16 cellular contexts compared by ENCODE assay signal in the genomic region with DNA sequence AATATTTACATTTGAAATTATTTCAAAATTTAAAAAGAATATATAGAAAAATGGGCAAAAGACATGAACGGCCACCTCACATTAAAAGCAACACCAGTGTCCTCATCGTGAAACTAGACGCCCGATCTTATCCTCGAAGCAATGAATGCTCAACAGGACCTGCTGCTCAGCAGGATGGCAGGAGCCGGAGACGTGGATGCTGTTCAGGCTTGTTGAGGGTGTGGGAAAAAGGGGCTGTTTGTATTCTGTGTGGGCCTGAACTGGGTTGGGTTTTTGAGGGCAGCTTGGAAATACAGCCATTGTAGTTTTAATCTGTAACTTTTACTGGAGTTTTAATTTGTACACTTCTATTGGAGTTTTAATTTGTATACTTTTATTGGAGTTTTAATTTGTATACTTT. TPM values are rescaled to one million over a fixed set of nuclear protein-coding genes. Genes with fewer than 3 reads are reported as not detected.
DNase-seq lines count a peak whose midpoint lies in the region; ATAC-seq and TF ChIP-seq lines count a peak whose summit lies in the region.
"Had no signal": no experiment of that assay in that cellular context is flagged by ENCODE, and none has a peak within 500 bp of the region (broad histone marks: within the 10 kb centered on the region; RNA-seq: fewer than 3 reads in every experiment).

No MANE protein-coding gene starts in this region.

- H3K9me3 Mint-ChIP-seq in activated CD4-positive, alpha-beta T cell treated with anti-CD3 and anti-CD28 coated beads, Interleukin-2, amount 10 ng/mL, durations not matched to agents 7 days and 5 days = no peaks in the 10 kb centered on the region
- H3K9me3 Mint-ChIP-seq in CD4-positive, alpha-beta memory T cell = peaks cover 0 to 2% (median 0%) of the 10 kb centered on the region in 8 donors
- H3K9me3 Mint-ChIP-seq in activated T-helper 17 cell treated with anti-CD3 and anti-CD28 coated beads, Interleukin-2, amount 50 U/mL, for 72 hours = no peaks in the 10 kb centered on the region
- H3K9me3 Mint-ChIP-seq in naive thymus-derived CD8-positive, alpha-beta T cell = no peaks in the 10 kb centered on the region

- no peak for ATAC-seq in activated T-helper 17 cell treated with anti-CD3 and anti-CD28 coated beads, Interleukin-2, amount 50 U/mL, for 72 hours (replicated peaks)
- ATAC-seq in naive thymus-derived CD8-positive, alpha-beta T cell = no peak

- peak overlapping the region; percentile 77 for H3K27ac Mint-ChIP-seq in activated CD4-positive, alpha-beta T cell treated with anti-CD3 and anti-CD28 coated beads, Interleukin-2, amount 10 ng/mL, durations not matched to agents 7 days and 5 days
- peak overlapping the region; percentile 84 to 99 (median 91) for H3K27ac Mint-ChIP-seq in CD4-positive, alpha-beta memory T cell
- no peak overlapping the region for H3K27ac Mint-ChIP-seq in activated T-helper 17 cell treated with anti-CD3 and anti-CD28 coated beads, Interleukin-2, amount 50 U/mL, for 72 hours
- H3K27ac Mint-ChIP-seq in naive thymus-derived CD8-positive, alpha-beta T cell = peak overlapping the region; percentile 31 to 97 (median 88)

- CTCF ChIA-PET in activated CD4-positive, alpha-beta T cell treated with anti-CD3 and anti-CD28 coated beads, Interleukin-2, amount 10 ng/mL, durations not matched to agents 7 days and 5 days (lab: Charles Lee) = no interaction called here
- CTCF ChIA-PET in CD4-positive, alpha-beta memory T cell (lab: Charles Lee; ENCODE audit: partially characterized antibody) = interaction anchor here (1.3 kb wide), 1 partner anchor 17 kb away, joined by 8 read pairs; no protein-coding TSS in a partner anchor
- CTCF ChIA-PET in GM10248 (lab: Yijun Ruan, JAX) = interaction anchor here (0.8 to 1.3 kb wide), 3 partner anchors 8 to 145 kb away, joined by 3 to 5 read pairs (median 3); no protein-coding TSS in a partner anchor

- no peak overlapping the region for H3K4me3 Mint-ChIP-seq in activated CD4-positive, alpha-beta T cell treated with anti-CD3 and anti-CD28 coated beads, Interleukin-2, amount 10 ng/mL, durations not matched to agents 7 days and 5 days
- H3K4me3 Mint-ChIP-seq in CD4-positive, alpha-beta memory T cell = peak overlapping the region in 1 of 8 donors; percentile 28
- peak overlapping the region; percentile 64 for H3K4me3 Mint-ChIP-seq in activated T-helper 17 cell treated with anti-CD3 and anti-CD28 coated beads, Interleukin-2, amount 50 U/mL, for 72 hours
- no peak overlapping the region for H3K4me3 Mint-ChIP-seq in naive thymus-derived CD8-positive, alpha-beta T cell

- H3K27me3 ChIP-seq in CD4-positive, alpha-beta memory T cell (ENCODE audit: insufficient read depth, low read length) = no peaks in the 10 kb centered on the region
- H3K27me3 ChIP-seq: adrenal gland, ovary had no signal

- peaks cover 40% of the 10 kb centered on the region for H3K36me3 ChIP-seq in CD4-positive, alpha-beta memory T cell (ENCODE audit: insufficient read depth, low read length)
- H3K36me3 ChIP-seq: ovary had no signal

- no peak overlapping the region for H3K4me3 ChIP-seq in CD4-positive, alpha-beta memory T cell (ENCODE audit: low read length in 2 of 2)
- H3K4me3 ChIP-seq: adrenal gland, lung, ovary had no signal

- H3K9me3 ChIP-seq in CD4-positive, alpha-beta memory T cell (ENCODE audit: control insufficient read depth in 1 of 2, low read length in 2 of 2) = no peaks in the 10 kb centered on the region
- H3K9me3 ChIP-seq: adrenal gland, ovary had no signal

- DNase-seq in activated CD4-positive, alpha-beta T cell treated with anti-CD3 and anti-CD28 coated beads, Interleukin-2, amount 10 ng/mL, durations not matched to agents 7 days and 5 days = no peak
- no peak for DNase-seq in activated CD4-positive, alpha-beta T cell treated with anti-CD3 and anti-CD28 coated beads, Interleukin-2, amount 50 U/mL, for 1 hour
- DNase-seq in CD4-positive, alpha-beta memory T cell = no peak
- DNase-seq in naive thymus-derived CD8-positive, alpha-beta T cell = no peak
- DNase-seq in GM10248 (ENCODE audit: extremely low spot score) (no peak), caudate nucleus (lab: John Stamatoyannopoulos, UW) (no peak), DMS 273 (lab: John Stamatoyannopoulos, UW; ENCODE audit: unreplicated experiment) (no peak)
- DNase-seq: NCI-H1092, NCI-H187 treated with DMSO at 0.1 percent for 48 hours, NCI-H2227 treated with DMSO at 0.1 percent for 48 hours, ovary, SHP77 treated with DMSO at 0.1 percent for 48 hours, SW 1271 had no signal

- H3K27ac ChIP-seq in CD4-positive, alpha-beta memory T cell (ENCODE audit: low read depth, low read length) = peak overlapping the region; percentile 50
- no peak overlapping the region for H3K27ac ChIP-seq in caudate nucleus (ENCODE audit: low read depth, low read length)
- H3K27ac ChIP-seq: adrenal gland, ovary had no signal

- POLR2A ChIA-PET in activated CD4-positive, alpha-beta T cell treated with anti-CD3 and anti-CD28 coated beads, Interleukin-2, amount 10 ng/mL, durations not matched to agents 7 days and 5 days (lab: Charles Lee) = no interaction called here
- POLR2A ChIA-PET in CD4-positive, alpha-beta memory T cell (lab: Charles Lee; ENCODE audit: partially characterized antibody) = interaction anchor here (0.7 to 1.6 kb wide), 6 partner anchors 10 to 245 kb away, joined by 3 to 21 read pairs (median 3); partner anchors contain the start of gene SDHA
- POLR2A ChIA-PET in naive thymus-derived CD8-positive, alpha-beta T cell (lab: Charles Lee) = interaction anchor here (0.8 to 1.5 kb wide), 6 partner anchors 9 to 245 kb away, joined by 3 to 7 read pairs (median 3); partner anchors contain the start of genes CCDC127 and SDHA
- POLR2A ChIA-PET in GM10248 (lab: Yijun Ruan, JAX) = no interaction called here

- intact Hi-C loops in CD4-positive, alpha-beta memory T cell (cut with micrococcal nuclease) = no loop called here

- no peak for TF ChIP-seq CTCF in GM10248 (IDR thresholded peaks at IDR 0.05; ENCODE audit: control extremely low read depth, extremely low read depth, low read depth, missing control alignments)

- H3K27me3 Mint-ChIP-seq in activated CD4-positive, alpha-beta T cell treated with anti-CD3 and anti-CD28 coated beads, Interleukin-2, amount 10 ng/mL, durations not matched to agents 7 days and 5 days = no peaks in the 10 kb centered on the region
- no peaks in the 10 kb centered on the region for H3K27me3 Mint-ChIP-seq in CD4-positive, alpha-beta memory T cell
- H3K27me3 Mint-ChIP-seq in activated T-helper 17 cell treated with anti-CD3 and anti-CD28 coated beads, Interleukin-2, amount 50 U/mL, for 72 hours = no peaks in the 10 kb centered on the region
- H3K27me3 Mint-ChIP-seq in naive thymus-derived CD8-positive, alpha-beta T cell = no peaks in the 10 kb centered on the region

- H3K4me1 Mint-ChIP-seq in activated CD4-positive, alpha-beta T cell treated with anti-CD3 and anti-CD28 coated beads, Interleukin-2, amount 10 ng/mL, durations not matched to agents 7 days and 5 days = peaks cover 44% of the 10 kb centered on the region
- peaks cover 10 to 41% (median 17%) of the 10 kb centered on the region in 4 donors for H3K4me1 Mint-ChIP-seq in CD4-positive, alpha-beta memory T cell
- peaks cover 31% of the 10 kb centered on the region for H3K4me1 Mint-ChIP-seq in activated T-helper 17 cell treated with anti-CD3 and anti-CD28 coated beads, Interleukin-2, amount 50 U/mL, for 72 hours
- H3K4me1 Mint-ChIP-seq in naive thymus-derived CD8-positive, alpha-beta T cell = peaks cover 11 to 25% (median 20%) of the 10 kb centered on the region in 4 donors

- H3K36me3 Mint-ChIP-seq in activated CD4-positive, alpha-beta T cell treated with anti-CD3 and anti-CD28 coated beads, Interleukin-2, amount 10 ng/mL, durations not matched to agents 7 days and 5 days (ENCODE audit: low read depth) = peaks cover 55% of the 10 kb centered on the region
- H3K36me3 Mint-ChIP-seq in CD4-positive, alpha-beta memory T cell = peaks cover 39 to 48% of the 10 kb centered on the region in 2 donors
- H3K36me3 Mint-ChIP-seq in activated T-helper 17 cell treated with anti-CD3 and anti-CD28 coated beads, Interleukin-2, amount 50 U/mL, for 72 hours (ENCODE audit: low read depth) = peaks cover 72% of the 10 kb centered on the region
- H3K36me3 Mint-ChIP-seq in naive thymus-derived CD8-positive, alpha-beta T cell = peaks cover 6 to 44% (median 12%) of the 10 kb centered on the region in 3 donors

- peaks cover 17% of the 10 kb centered on the region for H3K4me1 ChIP-seq in CD4-positive, alpha-beta memory T cell (ENCODE audit: insufficient read depth, low read length)
- H3K4me1 ChIP-seq: adrenal gland had no signal

RNA-seq across cellular contexts. Expression of gene EXOC3, which starts 20.3 kb away (rescaled TPM):
- 10 to 100 TPM; 65.5 to 79.0 TPM for total RNA-seq in activated CD4-positive, alpha-beta T cell treated with anti-CD3 and anti-CD28 coated beads, Interleukin-2, amount 10 ng/mL, durations not matched to agents 7 days and 5 days
- total RNA-seq in CD4-positive, alpha-beta memory T cell = 10 to 100 TPM; 83.0 to 96.1 TPM
- 10 to 100 TPM; 32.0 to 42.8 TPM for polyA plus RNA-seq in CD4-positive, alpha-beta memory T cell
- 10 to 100 TPM; 78.3 to 93.6 TPM for total RNA-seq in activated T-helper 17 cell treated with anti-CD3 and anti-CD28 coated beads, Interleukin-2, amount 50 U/mL, for 72 hours
- total RNA-seq in naive thymus-derived CD8-positive, alpha-beta T cell = 10 to 100 TPM; 93.3 to 99.5 TPM
- 10 to 100 TPM; 29.7 to 57.1 (median 42.5) TPM for polyA plus RNA-seq in naive thymus-derived CD8-positive, alpha-beta T cell

Comparison
In these comparisons a context has a peak if more than half of its experiments do, and no peak if none do; other contexts are left out.
1. POLR2A ChIA-PET loops: an anchor here in CD4-positive, alpha-beta memory T cell (0.7 to 1.6 kb wide) and naive thymus-derived CD8-positive, alpha-beta T cell (0.8 to 1.5 kb wide); none called in activated CD4-positive, alpha-beta T cell treated with anti-CD3 and anti-CD28 coated beads, Interleukin-2, amount 10 ng/mL, durations not matched to agents 7 days and 5 days and GM10248.